In the genomic region with DNA sequence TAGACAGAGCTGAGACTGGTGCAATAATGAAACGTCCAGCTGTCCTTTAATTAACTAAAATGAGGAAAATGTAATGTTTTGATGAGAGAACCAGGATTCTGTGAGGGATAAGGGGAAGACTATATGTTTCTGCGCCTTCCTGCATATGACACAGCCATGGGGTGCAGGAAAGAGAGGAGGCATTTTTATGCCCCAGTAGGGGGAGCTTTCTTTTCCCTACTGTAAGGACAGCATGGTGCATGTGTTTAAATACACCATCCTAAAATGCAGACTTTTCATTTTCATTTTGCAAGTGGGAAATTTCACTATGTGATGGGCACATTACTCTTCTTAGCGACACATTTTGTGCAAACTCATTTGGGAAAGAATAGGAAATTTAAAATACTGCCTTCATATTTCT, we compare ENCODE assay signal across 10 cellular contexts.
A peak's percentile ranks its signal among the peaks of the same experiment; 100 is the strongest.
DNase-seq lines count a peak whose midpoint lies in the region; ATAC-seq, FAIRE-seq and TF ChIP-seq lines count a peak whose summit lies in the region.
"Had no signal": no experiment of that assay in that cellular context is flagged by ENCODE, and none has a peak within 500 bp of the region (broad histone marks: within the 10 kb centered on the region; RNA-seq: fewer than 3 reads in every experiment).

No MANE protein-coding gene starts in this region.

- H3K4me3 ChIP-seq in Karpas-422 (ENCODE audit: low read length) (no peak overlapping the region), K562 (no peak overlapping the region)

- no peak overlapping the region for H3K9ac ChIP-seq in Karpas-422 (ENCODE audit: low read length)
- no peak overlapping the region for H3K9ac ChIP-seq in K562 (ENCODE audit: insufficient read depth in 1 of 2, low read depth in 2 of 2, low read length in 2 of 2)

- POLR2A ChIA-PET in K562 (lab: Yijun Ruan, JAX), result no interaction called here

- no peak overlapping the region for H3K27ac Mint-ChIP-seq in activated naive CD4-positive, alpha-beta T cell treated with anti-CD3 and anti-CD28 coated beads, Interleukin-2, amount 50 U/mL, for 72 hours
- H3K27ac Mint-ChIP-seq: memory B cell had no signal

- H3K36me3 ChIP-seq in Karpas-422 (ENCODE audit: insufficient read depth, low read length), result no peaks in the 10 kb centered on the region
- no peaks in the 10 kb centered on the region for H3K36me3 ChIP-seq in K562 (ENCODE audit: control insufficient read depth, insufficient read depth, low read length)

- no peaks in the 10 kb centered on the region for H3K9me2 ChIP-seq in Karpas-422 (replicated peaks; ENCODE audit: insufficient read depth, low read length)

- H3K9me3 ChIP-seq in Karpas-422 (ENCODE audit: low read length) (no peaks in the 10 kb centered on the region), K562 (replicated peaks; ENCODE audit: control insufficient read depth, insufficient read depth, low read depth, low read length) (no peaks in the 10 kb centered on the region)

- ATAC-seq in K562, result peak; percentile 89
- no peak for ATAC-seq in activated naive CD4-positive, alpha-beta T cell treated with anti-CD3 and anti-CD28 coated beads, Interleukin-2, amount 50 U/mL, for 72 hours
- no peak for ATAC-seq in HG02678 (IDR thresholded peaks at IDR 0.05; ENCODE audit: unreplicated experiment)

- DNase-seq in ELR (ENCODE audit: low read depth), result peak; percentile 40
- DNase-seq in Karpas-422, result peak; percentile 57
- DNase-seq in K562 (ENCODE audit: extremely low read depth in 1 of 4, low spot score in 3 of 4), result peak in 2 of 4 experiments; percentile 17 to 41
- peak; percentile 24 for DNase-seq in midbrain (lab: John Stamatoyannopoulos, UW)
- no peak for DNase-seq in stimulated activated CD4-positive, alpha-beta T cell treated with anti-CD3 and anti-CD28 coated beads, Interleukin-1b, Interleukin-23, amount 100 ng/mL, for 48 hours
- DNase-seq in activated naive CD4-positive, alpha-beta T cell treated with anti-CD3 and anti-CD28 coated beads, Interleukin-2, amount 50 U/mL, for 72 hours (ENCODE audit: low spot score in 2 of 2), result no peak
- DNase-seq in stimulated activated CD4-positive, alpha-beta T cell treated with anti-CD3 and anti-CD28 coated beads, Interleukin-12 subunit alpha, Interleukin-12 subunit beta, amount 100 ng/mL, for 4 hours, result no peak
- DNase-seq: effector memory CD4-positive, alpha-beta T cell had no signal

- intact Hi-C loops in K562 (cut with micrococcal nuclease), result no loop called here

- H3K27ac ChIP-seq in Karpas-422 (ENCODE audit: low read length) (no peak overlapping the region), K562 (ENCODE audit: extremely low read depth, low read depth, low read length) (no peak overlapping the region)

- H3K79me2 ChIP-seq in Karpas-422 (ENCODE audit: low read length) (no peaks in the 10 kb centered on the region), K562 (ENCODE audit: control insufficient read depth, insufficient read depth, low read length) (no peaks in the 10 kb centered on the region)

- no peaks in the 10 kb centered on the region for H3K27me3 ChIP-seq in Karpas-422 (ENCODE audit: low read length)
- H3K27me3 ChIP-seq in K562 (ENCODE audit: control insufficient read depth in 2 of 2, insufficient read depth in 2 of 2, low read length in 2 of 2), result no peaks in the 10 kb centered on the region

- H3K36me3 Mint-ChIP-seq in activated naive CD4-positive, alpha-beta T cell treated with anti-CD3 and anti-CD28 coated beads, Interleukin-2, amount 50 U/mL, for 72 hours, result peaks cover 5 to 8% of the 10 kb centered on the region in 2 donors

- peak; percentile 35 to 42; a peak in 2 of 4 replicates for TF ChIP-seq RAD21 in K562 (CRISPR knock-in tag; conservative IDR thresholded peaks at IDR 0.05 in 1 of 2, IDR thresholded peaks at IDR 0.05 in 1 of 2)

- H3K4me2 ChIP-seq in Karpas-422 (ENCODE audit: low read depth, low read length, poor library complexity, severe bottlenecking), result no peak overlapping the region
- no peak overlapping the region for H3K4me2 ChIP-seq in K562 (ENCODE audit: insufficient read depth, low read length)

- H4K20me1 ChIP-seq in Karpas-422 (ENCODE audit: insufficient read depth, low read depth, low read length) (no peaks in the 10 kb centered on the region), K562 (replicated peaks; ENCODE audit: control insufficient read depth, insufficient read depth, low read length) (no peaks in the 10 kb centered on the region)

- in situ Hi-C loops in K562 (cut with MboI), result no loop called here

- no peaks in the 10 kb centered on the region for H3K9me3 Mint-ChIP-seq in activated naive CD4-positive, alpha-beta T cell treated with anti-CD3 and anti-CD28 coated beads, Interleukin-2, amount 50 U/mL, for 72 hours
- H3K9me3 Mint-ChIP-seq: memory B cell had no signal

- H3K9me1 ChIP-seq in K562 (ENCODE audit: control insufficient read depth, insufficient read depth, low read length), result no peaks in the 10 kb centered on the region

- BruUV-seq in K562 (replicated peaks; lab: Mats Ljungman, UMichigan), result no TSS peak

- CTCF ChIA-PET in K562 (lab: Yijun Ruan, JAX; ENCODE audit: low intra/inter-chr PET ratio), result interaction anchor here (0.6 kb wide), 1 partner anchor 412 kb away, joined by 3 read pairs; no protein-coding TSS in a partner anchor

- no peak for TF ChIP-seq POLR2A in K562 (conservative IDR thresholded peaks at IDR 0.05)

- WGBS in K562 (ENCODE audit: insufficient coverage, low coverage, missing lambda C conversion rate), result 10% methylated on average over 3 of the region's 3 CpGs

- no peak for TF ChIP-seq EP300 in K562 (IDR thresholded peaks at IDR 0.05; ENCODE audit: low read length)

- no peak overlapping the region for H2AFZ ChIP-seq in Karpas-422 (ENCODE audit: low read length)
- H2AFZ ChIP-seq in K562 (ENCODE audit: low read depth, low read length), result peak overlapping the region; percentile 53; the same call in 1 of the 2 replicates

- H3K4me1 ChIP-seq in Karpas-422 (ENCODE audit: low read length), result no peaks in the 10 kb centered on the region
- H3K4me1 ChIP-seq in K562 (replicated peaks in 1 of 2; ENCODE audit: control insufficient read depth in 2 of 2, insufficient read depth in 2 of 2, low read length in 2 of 2), result no peaks in the 10 kb centered on the region

- peak; percentile 82 for FAIRE-seq in K562 (lab: Jason Lieb, UNC)

- peak; percentile 48 to 55 (median 54); a peak in 4 of 6 replicates for TF ChIP-seq CTCF in K562 (IDR thresholded peaks at IDR 0.05 in 2 of 3, conservative IDR thresholded peaks at IDR 0.05 in 1 of 3; ENCODE audit: insufficient read depth in 2 of 3, low read depth in 1 of 3, low read length in 3 of 3)

TF ChIP-seq in K562, 482 proteins besides CTCF, POLR2A, EP300 and RAD21:
- TF ChIP-seq SMC3 (conservative IDR thresholded peaks at IDR 0.05; ENCODE audit: insufficient read depth, low read depth, low read length) (0 out of 2 replicates have a peak, but pooled peaks have one; percentile 11), BRD9 (IDR thresholded peaks at IDR 0.05; ENCODE audit: low read depth, partially characterized antibody) (no peak), HDAC1 (IDR thresholded peaks at IDR 0.05) (no peak), THRAP3 (IDR thresholded peaks at IDR 0.05; ENCODE audit: borderline replicate concordance) (no peak), TRIM28 (IDR thresholded peaks at IDR 0.05) (no peak), PYGO2 (tag; IDR thresholded peaks at IDR 0.05) (no peak), CTCFL (IDR thresholded peaks at IDR 0.05; ENCODE audit: borderline replicate concordance, insufficient read depth, low read depth, low read length, poor library complexity, severe bottlenecking) (peak; percentile 53)
- TF ChIP-seq, protein P1, sequence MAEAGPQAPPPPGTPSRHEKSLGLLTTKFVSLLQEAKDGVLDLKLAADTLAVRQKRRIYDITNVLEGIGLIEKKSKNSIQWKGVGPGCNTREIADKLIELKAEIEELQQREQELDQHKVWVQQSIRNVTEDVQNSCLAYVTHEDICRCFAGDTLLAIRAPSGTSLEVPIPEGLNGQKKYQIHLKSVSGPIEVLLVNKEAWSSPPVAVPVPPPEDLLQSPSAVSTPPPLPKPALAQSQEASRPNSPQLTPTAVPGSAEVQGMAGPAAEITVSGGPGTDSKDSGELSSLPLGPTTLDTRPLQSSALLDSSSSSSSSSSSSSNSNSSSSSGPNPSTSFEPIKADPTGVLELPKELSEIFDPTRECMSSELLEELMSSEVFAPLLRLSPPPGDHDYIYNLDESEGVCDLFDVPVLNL (CRISPR knock-in tag; IDR thresholded peaks at IDR 0.05; ENCODE audit: low read depth), result no peak

Comparison
In these comparisons a context has a peak if more than half of its experiments do, and no peak if none do; other contexts are left out.
1. DNase-seq: peak in ELR (single experiment), Karpas-422 (single experiment) and midbrain (single experiment); none in stimulated activated CD4-positive, alpha-beta T cell treated with anti-CD3 and anti-CD28 coated beads, Interleukin-1b, Interleukin-23, amount 100 ng/mL, for 48 hours (single experiment), activated naive CD4-positive, alpha-beta T cell treated with anti-CD3 and anti-CD28 coated beads, Interleukin-2, amount 50 U/mL, for 72 hours (0 of 2) and stimulated activated CD4-positive, alpha-beta T cell treated with anti-CD3 and anti-CD28 coated beads, Interleukin-12 subunit alpha, Interleukin-12 subunit beta, amount 100 ng/mL, for 4 hours (single experiment).